12 cellular contexts compared by ENCODE assay signal in genomic region chr9:81613002-81613750, GRCh38.
A peak's percentile ranks its signal among the peaks of the same experiment; 100 is the strongest.
DNase-seq lines count a peak whose midpoint lies in the region; ATAC-seq and TF ChIP-seq lines count a peak whose summit lies in the region.
"Had no signal": no experiment of that assay in that cellular context is flagged by ENCODE, and none has a peak within 500 bp of the region (broad histone marks: within the 10 kb centered on the region; RNA-seq: fewer than 3 reads in every experiment).

No MANE protein-coding gene starts in this region.

- H3K27me3 ChIP-seq in Caco-2 (replicated peaks; ENCODE audit: control insufficient read depth, insufficient read depth, low read length): no peaks in the 10 kb centered on the region
- no peaks in the 10 kb centered on the region for H3K27me3 ChIP-seq in left ventricle myocardium inferior (ENCODE audit: low read depth)
- no peaks in the 10 kb centered on the region for H3K27me3 ChIP-seq in psoas muscle (ENCODE audit: insufficient read depth in 3 of 3, low read length in 2 of 3)

- H3K27ac Mint-ChIP-seq in Caco-2 (ENCODE audit: unreplicated experiment): no peak overlapping the region
- H3K27ac Mint-ChIP-seq: activated naive CD8-positive, alpha-beta T cell treated with anti-CD3 and anti-CD28 coated beads for 36 hours had no signal

- H3K4me3 ChIP-seq in Caco-2 (ENCODE audit: low read depth, low read length) (no peak overlapping the region), astrocyte of the spinal cord (ENCODE audit: low read depth, low read length) (no peak overlapping the region), left ventricle myocardium inferior (no peak overlapping the region), psoas muscle (peak overlapping the region; percentile 35)
- H3K4me3 ChIP-seq: K562 had no signal

- no peak overlapping the region for H3K4me3 Mint-ChIP-seq in Caco-2 (ENCODE audit: unreplicated experiment)
- H3K4me3 Mint-ChIP-seq: activated naive CD8-positive, alpha-beta T cell treated with anti-CD3 and anti-CD28 coated beads for 36 hours had no signal

- H3K27ac ChIP-seq in left ventricle myocardium inferior (replicated peaks) (peak overlapping the region; percentile 91), psoas muscle (peak overlapping the region; percentile 76)

- ATAC-seq in psoas muscle: peak; percentile 79 to 90 (median 84)
- ATAC-seq: K562 had no signal

- DNase-seq in Caco-2: peak; percentile 9 to 31
- peak; percentile 73 for DNase-seq in astrocyte of the spinal cord (ENCODE audit: low read depth, low spot score)
- DNase-seq in left ventricle myocardium inferior: peak; percentile 45
- peak; percentile 50 to 79 for DNase-seq in psoas muscle
- DNase-seq in SW480 (ENCODE audit: low spot score): no peak
- DNase-seq in GM20000 (ENCODE audit: low spot score): no peak
- no peak for DNase-seq in NCI-H1417 (lab: John Stamatoyannopoulos, UW)
- DNase-seq in NCI-H2196 treated with DMSO at 0.1 percent for 48 hours (lab: John Stamatoyannopoulos, UW; ENCODE audit: unreplicated experiment): no peak
- DNase-seq: activated naive CD8-positive, alpha-beta T cell treated with anti-CD3 and anti-CD28 coated beads for 36 hours; NK-92 treated with Interleukin-12 subunit alpha and Interleukin-12 subunit beta, amount 100 ng/mL, for 24 hours; retina had no signal

- H3K36me3 Mint-ChIP-seq in Caco-2 (ENCODE audit: insufficient read depth, unreplicated experiment): no peaks in the 10 kb centered on the region
- H3K36me3 Mint-ChIP-seq: activated naive CD8-positive, alpha-beta T cell treated with anti-CD3 and anti-CD28 coated beads for 36 hours had no signal

- H3K4me1 Mint-ChIP-seq in Caco-2 (ENCODE audit: low read depth, unreplicated experiment): no peaks in the 10 kb centered on the region

- CTCF ChIA-PET in Caco-2 (lab: Charles Lee): no interaction called here

- no peaks in the 10 kb centered on the region for H3K4me1 ChIP-seq in Caco-2
- H3K4me1 ChIP-seq in left ventricle myocardium inferior: peaks cover 24% of the 10 kb centered on the region
- peaks cover 32% of the 10 kb centered on the region for H3K4me1 ChIP-seq in psoas muscle

- H3K27me3 Mint-ChIP-seq in Caco-2 (ENCODE audit: insufficient read depth, unreplicated experiment): no peaks in the 10 kb centered on the region

- no peaks in the 10 kb centered on the region for H3K9me3 Mint-ChIP-seq in Caco-2 (ENCODE audit: unreplicated experiment)
- H3K9me3 Mint-ChIP-seq: activated naive CD8-positive, alpha-beta T cell treated with anti-CD3 and anti-CD28 coated beads for 36 hours had no signal

- intact Hi-C loops in Caco-2 (cut with micrococcal nuclease; ENCODE audit: unreplicated experiment): no loop called here
- intact Hi-C loops in left ventricle myocardium inferior (cut with micrococcal nuclease): no loop called here
- intact Hi-C loops in psoas muscle (cut with DNase I): loop anchor here in 1 of 2 donors (5.0 kb wide), 1 partner anchor 81 kb away; no protein-coding TSS in a partner anchor

- H3K36me3 ChIP-seq in Caco-2 (ENCODE audit: control insufficient read depth, insufficient read depth, low read length) (no peaks in the 10 kb centered on the region), left ventricle myocardium inferior (peaks cover 52% of the 10 kb centered on the region), psoas muscle (ENCODE audit: insufficient read depth in 1 of 2, low read depth in 1 of 2) (peaks cover 4 to 35% of the 10 kb centered on the region in 2 donors)

- POLR2A ChIA-PET in Caco-2 (lab: Charles Lee): no interaction called here

- no peaks in the 10 kb centered on the region for H3K9me3 ChIP-seq in Caco-2
- no peaks in the 10 kb centered on the region for H3K9me3 ChIP-seq in left ventricle myocardium inferior (replicated peaks)
- no peaks in the 10 kb centered on the region for H3K9me3 ChIP-seq in psoas muscle

- in situ Hi-C loops in astrocyte of the spinal cord (cut with HindIII; ENCODE audit: low sequenced_read_pairs): no loop called here

- no TSS peak for BruUV-seq in Caco-2 (replicated peaks; lab: Mats Ljungman, UMichigan)

- WGBS in psoas muscle, 3 donors: 27 to 30% (median 29%) methylated on average over 21 of the region's 21 CpGs

- TF ChIP-seq CTCF in Caco-2 (IDR thresholded peaks at IDR 0.05; ENCODE audit: insufficient read depth in 1 of 2, low read depth in 1 of 2, low read length in 1 of 2, severe bottlenecking in 1 of 2, unreplicated experiment in 1 of 2): no peak
- no peak for TF ChIP-seq CTCF in astrocyte of the spinal cord (IDR thresholded peaks at IDR 0.05; ENCODE audit: low read depth, low read length)
- no peak for TF ChIP-seq CTCF in left ventricle myocardium inferior (IDR thresholded peaks at IDR 0.05; ENCODE audit: borderline replicate concordance)
- no peak for TF ChIP-seq CTCF in psoas muscle (IDR thresholded peaks at IDR 0.05)
- no peak for TF ChIP-seq CTCF in GM20000 (IDR thresholded peaks at IDR 0.05; ENCODE audit: extremely low read depth, missing control alignments)

Comparison
In these comparisons a context has a peak if more than half of its experiments do, and no peak if none do; other contexts are left out.
1. DNase-seq: peak in Caco-2 (2 of 2), astrocyte of the spinal cord (single experiment), left ventricle myocardium inferior (single experiment) and psoas muscle (2 of 2); none in SW480 (single experiment), GM20000 (single experiment), NCI-H1417 (0 of 3) and NCI-H2196 treated with DMSO at 0.1 percent for 48 hours (single experiment).